In the genomic region with DNA sequence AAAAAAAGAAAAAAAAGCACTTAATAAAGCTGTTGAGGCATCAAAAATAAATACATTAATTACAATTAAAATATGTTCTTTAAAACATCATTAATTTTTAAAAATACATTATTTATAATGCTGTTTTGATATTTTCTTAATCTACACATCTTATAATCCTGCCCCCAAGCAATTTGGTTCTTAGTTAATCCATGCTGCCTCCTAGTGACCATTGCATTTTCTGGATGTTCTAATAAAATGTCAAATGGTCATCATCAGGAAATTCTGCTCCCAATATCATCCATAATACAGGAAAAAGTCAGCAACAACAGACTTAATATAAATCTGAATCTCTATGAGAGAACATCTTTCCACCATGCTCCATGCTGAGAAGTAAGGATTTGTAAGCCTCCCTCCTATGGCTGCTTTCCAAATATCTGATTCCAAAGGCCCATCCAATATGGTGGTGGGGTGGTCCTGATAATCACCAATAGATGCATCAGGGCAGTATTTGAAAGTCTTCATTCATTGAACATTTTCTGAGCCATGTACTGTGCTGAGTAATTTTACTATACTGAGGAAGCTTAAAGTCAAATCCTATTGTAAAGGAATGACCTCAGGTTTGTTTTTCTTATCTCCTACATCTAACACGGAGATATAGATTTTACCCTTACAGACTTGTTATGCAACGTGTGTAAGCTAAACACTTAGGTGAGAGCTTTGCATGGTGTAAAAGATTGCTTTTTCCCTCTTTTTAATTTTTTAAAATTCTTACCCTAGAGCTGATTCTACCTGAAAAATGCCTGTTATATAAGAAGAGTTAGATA, we compare ENCODE assay signal across 10 cellular contexts.
A peak's percentile ranks its signal among the peaks of the same experiment; 100 is the strongest.
DNase-seq lines count a peak whose midpoint lies in the region; TF ChIP-seq lines count a peak whose summit lies in the region.
"Had no signal": no experiment of that assay in that cellular context is flagged by ENCODE, and none has a peak within 500 bp of the region (broad histone marks: within the 10 kb centered on the region; RNA-seq: fewer than 3 reads in every experiment).

No MANE protein-coding gene starts in this region.

- no peak overlapping the region for H3K27ac Mint-ChIP-seq in osteocyte (ENCODE audit: unreplicated experiment)
- H3K27ac Mint-ChIP-seq: activated B cell treated with CpG ODN at 0.5 μM for 24 hours had no signal

- peaks cover 13% of the 10 kb centered on the region for H3K27me3 ChIP-seq in WERI-Rb-1 (ENCODE audit: insufficient read depth, low read depth, severe bottlenecking)
- H3K27me3 ChIP-seq: stomach had no signal

- H3K4me3 Mint-ChIP-seq in osteocyte (ENCODE audit: unreplicated experiment): no peak overlapping the region
- H3K4me3 Mint-ChIP-seq: activated B cell treated with CpG ODN at 0.5 μM for 24 hours had no signal

- peaks cover 10% of the 10 kb centered on the region for H3K9me3 ChIP-seq in WERI-Rb-1 (ENCODE audit: severe bottlenecking)

- no peaks in the 10 kb centered on the region for H3K36me3 Mint-ChIP-seq in osteocyte (ENCODE audit: unreplicated experiment)

- no peaks in the 10 kb centered on the region for H3K36me3 ChIP-seq in WERI-Rb-1
- H3K36me3 ChIP-seq: stomach had no signal

- H3K27ac ChIP-seq in WERI-Rb-1: no peak overlapping the region
- H3K27ac ChIP-seq: stomach had no signal

- H3K9me3 Mint-ChIP-seq in osteocyte (ENCODE audit: unreplicated experiment): peaks cover 14% of the 10 kb centered on the region

- TF ChIP-seq CTCF in GM12864 (IDR thresholded peaks at IDR 0.05; ENCODE audit: low read depth, low read length, missing control alignments) (peak; percentile 15), epithelial cell of esophagus (IDR thresholded peaks at IDR 0.05; ENCODE audit: insufficient read depth, low read depth, low read length, missing control alignments) (peak; percentile 59), osteocyte (IDR thresholded peaks at IDR 0.05) (peak; percentile 58), WERI-Rb-1 (IDR thresholded peaks at IDR 0.05; ENCODE audit: low read depth, low read length) (no peak)

- DNase-seq in GM12864 (ENCODE audit: low read depth) (no peak), NCI-H69 (lab: John Stamatoyannopoulos, UW) (peak; percentile 52), epithelial cell of esophagus (ENCODE audit: low read depth) (peak; percentile 64), osteocyte (ENCODE audit: extremely low spot score, unreplicated experiment) (no peak), putamen (ENCODE audit: low spot score) (no peak), WERI-Rb-1 (no peak), cerebellum (ENCODE audit: low spot score) (no peak), islet precursor cell (no peak)
- DNase-seq: activated B cell treated with CpG ODN at 0.5 μM for 24 hours, stomach had no signal

- no peaks in the 10 kb centered on the region for H3K4me1 Mint-ChIP-seq in osteocyte (ENCODE audit: unreplicated experiment)
- H3K4me1 Mint-ChIP-seq: activated B cell treated with CpG ODN at 0.5 μM for 24 hours had no signal

- peaks cover 46% of the 10 kb centered on the region for H3K27me3 Mint-ChIP-seq in osteocyte (ENCODE audit: unreplicated experiment)

- no peak overlapping the region for H3K4me3 ChIP-seq in GM12864 (ENCODE audit: low read depth, low read length)
- no peak overlapping the region for H3K4me3 ChIP-seq in epithelial cell of esophagus (ENCODE audit: low read length)
- H3K4me3 ChIP-seq in WERI-Rb-1 (ENCODE audit: low read depth, low read length): no peak overlapping the region
- H3K4me3 ChIP-seq: stomach had no signal

Comparison
In these comparisons a context has a peak if more than half of its experiments do, and no peak if none do; other contexts are left out.
1. DNase-seq: peak in NCI-H69 (single experiment) and epithelial cell of esophagus (single experiment); none in GM12864 (single experiment), osteocyte (single experiment), putamen (single experiment), WERI-Rb-1 (single experiment), cerebellum (single experiment) and islet precursor cell (single experiment).